26 cellular contexts compared by ENCODE assay signal in genomic region chr10:71572962-71573361, GRCh38.
"Had no signal": no experiment of that assay in that cellular context is flagged by ENCODE, and none has a peak within 500 bp of the region (broad histone marks: within the 10 kb centered on the region; RNA-seq: fewer than 3 reads in every experiment).

No MANE protein-coding gene starts in this region.

- H3K9me3 ChIP-seq: left lung, lower lobe of right lung, pancreas, prostate gland, stomach, testis, thyroid gland, transverse colon, upper lobe of right lung had no signal

- H3K36me3 ChIP-seq: left lung, lower lobe of right lung, pancreas, prostate gland, stomach, thyroid gland, transverse colon, upper lobe of right lung had no signal

- H3K27me3 ChIP-seq: left lung, pancreas, stomach, testis, thyroid gland, transverse colon, upper lobe of right lung had no signal

- H3K36me3 Mint-ChIP-seq: mesothelial cell of epicardium; naive B cell; natural killer cell treated with Interleukin-12 subunit alpha and Interleukin-12 subunit beta and Interleukin-15 and Interleukin-18, amount 100 ng/mL, for 72 hours; stimulated activated naive B cell treated with anti-CD40 and anti-IgM and Interleukin-4, amounts not matched to agents 10 μg/mL and 1 μg/mL and 100 μg/mL, for 72 hours had no signal

- H3K4me1 Mint-ChIP-seq: mesothelial cell of epicardium; stimulated activated naive B cell treated with anti-CD40 and anti-IgM and Interleukin-4, amounts not matched to agents 10 μg/mL and 1 μg/mL and 100 μg/mL, for 72 hours had no signal

- DNase-seq: hippocampal formation; left colon; left lung; lower lobe of right lung; mammary epithelial cell; mesenchymal stem cell; naive B cell; pancreas; retina; right cardiac atrium; stimulated activated CD4-positive, alpha-beta T cell treated with anti-CD3 and anti-CD28 coated beads, Interleukin-12 subunit alpha, Interleukin-12 subunit beta, amount 100 ng/mL, for 4 hours; stimulated activated CD4-positive, alpha-beta T cell treated with anti-CD3 and anti-CD28 coated beads, Interleukin-15, amount 100 ng/mL, for 24 hours; stimulated activated CD4-positive, alpha-beta T cell treated with anti-CD3 and anti-CD28 coated beads, Interleukin-2, amount 100 ng/mL, for 24 hours; stimulated activated CD4-positive, alpha-beta T cell treated with anti-CD3 and anti-CD28 coated beads, Interleukin-4, amount 100 ng/mL, for 1 hour; stimulated activated naive B cell treated with anti-CD40 and anti-IgM and Interleukin-4, amounts not matched to agents 10 μg/mL and 1 μg/mL and 100 μg/mL, for 72 hours; stimulated activated naive CD8-positive, alpha-beta T cell treated with anti-CD3 and anti-CD28 coated beads, Interleukin-15, Interleukin-2, amounts not matched to agents 100 U/mL and 50 U/mL, for 24 hours; stomach; testis; thyroid gland; transverse colon had no signal

- H3K9me3 Mint-ChIP-seq: mesothelial cell of epicardium; naive B cell; natural killer cell treated with Interleukin-12 subunit alpha and Interleukin-12 subunit beta and Interleukin-15 and Interleukin-18, amount 100 ng/mL, for 72 hours; stimulated activated naive B cell treated with anti-CD40 and anti-IgM and Interleukin-4, amounts not matched to agents 10 μg/mL and 1 μg/mL and 100 μg/mL, for 72 hours had no signal

- H3K4me3 Mint-ChIP-seq: mesothelial cell of epicardium; natural killer cell treated with Interleukin-12 subunit alpha and Interleukin-12 subunit beta and Interleukin-15 and Interleukin-18, amount 100 ng/mL, for 72 hours; stimulated activated naive B cell treated with anti-CD40 and anti-IgM and Interleukin-4, amounts not matched to agents 10 μg/mL and 1 μg/mL and 100 μg/mL, for 72 hours had no signal

- ATAC-seq: left colon; left lung; lower lobe of right lung; natural killer cell treated with Interleukin-12 subunit alpha and Interleukin-12 subunit beta and Interleukin-15 and Interleukin-18, amount 100 ng/mL, for 72 hours; pancreas; right cardiac atrium; sciatic nerve; stimulated activated naive B cell treated with anti-CD40 and anti-IgM and Interleukin-4, amounts not matched to agents 10 μg/mL and 1 μg/mL and 100 μg/mL, for 72 hours; stimulated activated naive CD8-positive, alpha-beta T cell treated with anti-CD3 and anti-CD28 coated beads, Interleukin-15, Interleukin-2, amounts not matched to agents 100 U/mL and 50 U/mL, for 24 hours; upper lobe of right lung had no signal

- H3K27ac ChIP-seq: left lung, lower lobe of right lung, pancreas, prostate gland, skin epidermis, stomach, testis, thyroid gland, transverse colon, upper lobe of right lung had no signal

- H3K4me3 ChIP-seq: left lung, lower lobe of right lung, pancreas, prostate gland, skin epidermis, stomach, testis, thyroid gland, transverse colon, upper lobe of right lung had no signal

- H3K4me1 ChIP-seq: left lung, lower lobe of right lung, pancreas, prostate gland, stomach, testis, transverse colon had no signal

- H3K27ac Mint-ChIP-seq: mesothelial cell of epicardium; natural killer cell treated with Interleukin-12 subunit alpha and Interleukin-12 subunit beta and Interleukin-15 and Interleukin-18, amount 100 ng/mL, for 72 hours; stimulated activated naive B cell treated with anti-CD40 and anti-IgM and Interleukin-4, amounts not matched to agents 10 μg/mL and 1 μg/mL and 100 μg/mL, for 72 hours had no signal
